ENCODE assay signal across 13 cellular contexts in the genomic region with DNA sequence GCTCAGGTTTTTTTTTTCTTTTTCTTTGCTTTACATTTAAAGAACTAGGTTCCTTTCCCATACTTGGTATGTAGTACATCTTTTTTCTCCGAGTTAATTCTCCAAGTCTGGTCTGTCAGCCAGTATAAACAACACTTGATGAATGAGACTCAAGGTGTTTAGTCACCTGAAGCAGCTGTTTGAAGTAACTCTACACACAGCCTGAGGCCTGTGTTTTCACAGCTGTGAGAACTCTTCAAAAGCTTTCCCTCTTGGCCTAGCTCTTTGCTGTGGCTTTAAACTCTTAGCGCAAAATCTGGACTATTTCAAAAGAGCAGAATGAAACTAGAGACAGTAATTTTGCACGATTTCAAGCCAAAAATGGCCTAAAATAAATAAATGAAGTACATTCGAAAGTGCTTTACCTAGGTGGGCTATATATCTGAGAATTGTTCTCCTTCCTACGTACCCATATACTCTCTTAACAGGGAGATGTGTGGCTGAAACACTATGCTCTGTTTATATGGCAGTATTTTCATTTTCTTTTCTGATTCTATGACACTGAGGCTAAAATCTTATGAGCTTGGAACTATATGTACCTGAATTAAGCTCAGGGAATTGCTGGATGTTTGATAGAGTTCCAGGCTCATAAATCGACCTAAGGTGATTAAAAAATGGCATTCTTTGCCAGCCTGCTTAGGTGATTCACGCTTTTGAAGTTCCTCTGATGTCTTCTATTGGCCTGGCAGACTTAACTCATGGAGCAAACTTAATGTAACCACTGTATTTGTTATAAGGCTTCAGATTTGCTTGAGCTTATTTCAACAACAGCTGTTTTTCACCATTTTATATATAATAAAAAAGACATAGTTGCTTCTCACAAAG.
DNase-seq lines count a peak whose midpoint lies in the region; ATAC-seq and TF ChIP-seq lines count a peak whose summit lies in the region.
"Had no signal": no experiment of that assay in that cellular context is flagged by ENCODE, and none has a peak within 500 bp of the region (broad histone marks: within the 10 kb centered on the region; RNA-seq: fewer than 3 reads in every experiment).

No MANE protein-coding gene starts in this region.

- DNase-seq in LHCN-M2 (ENCODE audit: low read depth) (peak; percentile 97), PC-3 (peak; percentile 49), fibroblast of peridontal ligament (ENCODE audit: extremely low read depth) (peak; percentile 31), skeletal muscle cell (ENCODE audit: low read depth) (peak; percentile 44), immature natural killer cell (no peak)
- no peak for DNase-seq in activated CD4-positive, alpha-beta memory T cell treated with anti-CD3 and anti-CD28 coated beads for 36 hours
- no peak for DNase-seq in stimulated activated naive CD4-positive, alpha-beta T cell (lab: John Stamatoyannopoulos, UW)
- DNase-seq: left ventricle myocardium inferior, psoas muscle, trophoblast cell had no signal

- H3K36me3 Mint-ChIP-seq in activated CD4-positive, alpha-beta memory T cell treated with anti-CD3 and anti-CD28 coated beads for 36 hours = no peaks in the 10 kb centered on the region
- no peaks in the 10 kb centered on the region for H3K36me3 Mint-ChIP-seq in immature natural killer cell

- no peak overlapping the region for H3K27ac Mint-ChIP-seq in activated CD4-positive, alpha-beta memory T cell treated with anti-CD3 and anti-CD28 coated beads for 36 hours
- no peak overlapping the region for H3K27ac Mint-ChIP-seq in immature natural killer cell

- H3K4me3 ChIP-seq in PC-3 (ENCODE audit: low read length) (no peak overlapping the region), skeletal muscle cell (ENCODE audit: low read depth, low read length) (no peak overlapping the region)
- H3K4me3 ChIP-seq: left ventricle myocardium inferior, psoas muscle had no signal

- H3K9ac ChIP-seq in PC-3 (ENCODE audit: low read length) = no peak overlapping the region

- no peaks in the 10 kb centered on the region for H3K4me1 Mint-ChIP-seq in activated CD4-positive, alpha-beta memory T cell treated with anti-CD3 and anti-CD28 coated beads for 36 hours (ENCODE audit: low read depth)
- H3K4me1 Mint-ChIP-seq in immature natural killer cell = no peaks in the 10 kb centered on the region
- H3K4me1 Mint-ChIP-seq: central memory CD8-positive, alpha-beta T cell had no signal

- no peaks in the 10 kb centered on the region for H3K9me2 ChIP-seq in PC-3 (replicated peaks; ENCODE audit: low read length)

- no peak overlapping the region for H2AFZ ChIP-seq in PC-3 (ENCODE audit: low read length)

- H3K4me3 Mint-ChIP-seq in activated CD4-positive, alpha-beta memory T cell treated with anti-CD3 and anti-CD28 coated beads for 36 hours = no peak overlapping the region
- no peak overlapping the region for H3K4me3 Mint-ChIP-seq in immature natural killer cell
- H3K4me3 Mint-ChIP-seq: central memory CD8-positive, alpha-beta T cell had no signal

- no peak for TF ChIP-seq CTCF in PC-3 (conservative IDR thresholded peaks at IDR 0.05; ENCODE audit: low read depth, low read length)

- H3K27ac ChIP-seq in PC-3 (ENCODE audit: low read length) = no peak overlapping the region
- H3K27ac ChIP-seq: HL-60, left ventricle myocardium inferior, psoas muscle had no signal

- H3K79me2 ChIP-seq in PC-3 (ENCODE audit: low read length) = no peaks in the 10 kb centered on the region

- H3F3A ChIP-seq in PC-3 (ENCODE audit: low read length, unreplicated experiment) = no peaks in the 10 kb centered on the region

- no peaks in the 10 kb centered on the region for H3K9me3 Mint-ChIP-seq in activated CD4-positive, alpha-beta memory T cell treated with anti-CD3 and anti-CD28 coated beads for 36 hours
- H3K9me3 Mint-ChIP-seq in immature natural killer cell = no peaks in the 10 kb centered on the region
- H3K9me3 Mint-ChIP-seq: central memory CD8-positive, alpha-beta T cell had no signal

- intact Hi-C loops in PC-3 (cut with micrococcal nuclease) = no loop called here
- intact Hi-C loops in activated CD4-positive, alpha-beta memory T cell treated with anti-CD3 and anti-CD28 coated beads for 36 hours (cut with micrococcal nuclease) = no loop called here

- H3K4me2 ChIP-seq in PC-3 (ENCODE audit: low read length) = no peak overlapping the region

- no TSS peak for BruUV-seq in PC-3 (replicated peaks; lab: Mats Ljungman, UMichigan)

- ATAC-seq in PC-3 (no peak; the same call in 1 of the 2 replicates), GM21515 (IDR thresholded peaks at IDR 0.05; ENCODE audit: unreplicated experiment) (no peak)
- ATAC-seq: psoas muscle had no signal

- POLR2A ChIA-PET in PC-3 (lab: Charles Lee; ENCODE audit: unreplicated experiment) = interaction anchor here (0.6 kb wide), 1 partner anchor 342 kb away, joined by 4 read pairs; no protein-coding TSS in a partner anchor
- POLR2A ChIA-PET in activated CD4-positive, alpha-beta memory T cell treated with anti-CD3 and anti-CD28 coated beads for 36 hours (lab: Charles Lee) = no interaction called here

- H3K9me3 ChIP-seq in PC-3 (ENCODE audit: low read length) = no peaks in the 10 kb centered on the region
- H3K9me3 ChIP-seq: left ventricle myocardium inferior, psoas muscle had no signal

- H3K27me3 ChIP-seq in PC-3 (ENCODE audit: low read length) = no peaks in the 10 kb centered on the region

- CTCF ChIA-PET in PC-3 (lab: Charles Lee) = no interaction called here
- CTCF ChIA-PET in activated CD4-positive, alpha-beta memory T cell treated with anti-CD3 and anti-CD28 coated beads for 36 hours (lab: Charles Lee) = interaction anchor here (0.6 kb wide), 1 partner anchor 962 kb away, joined by 3 read pairs; no protein-coding TSS in a partner anchor

- H3K36me3 ChIP-seq in PC-3 (ENCODE audit: low read depth, low read length) = no peaks in the 10 kb centered on the region
- H3K36me3 ChIP-seq: left ventricle myocardium inferior had no signal

- H3K27me3 Mint-ChIP-seq in activated CD4-positive, alpha-beta memory T cell treated with anti-CD3 and anti-CD28 coated beads for 36 hours = no peaks in the 10 kb centered on the region
- H3K27me3 Mint-ChIP-seq in immature natural killer cell (ENCODE audit: low read depth in 3 of 3) = no peaks in the 10 kb centered on the region
- H3K27me3 Mint-ChIP-seq: central memory CD8-positive, alpha-beta T cell had no signal

- H4K20me1 ChIP-seq in PC-3 (ENCODE audit: low read length) = no peaks in the 10 kb centered on the region

- H3K4me1 ChIP-seq in PC-3 (ENCODE audit: insufficient read depth, low read length) = peaks cover 33% of the 10 kb centered on the region
- H3K4me1 ChIP-seq: left ventricle myocardium inferior, psoas muscle had no signal

Comparison
In these comparisons a context has a peak if more than half of its experiments do, and no peak if none do; other contexts are left out.
1. DNase-seq: peak in LHCN-M2 (single experiment), PC-3 (single experiment), fibroblast of peridontal ligament (single experiment) and skeletal muscle cell (single experiment); none in activated CD4-positive, alpha-beta memory T cell treated with anti-CD3 and anti-CD28 coated beads for 36 hours (single experiment), immature natural killer cell (0 of 3) and stimulated activated naive CD4-positive, alpha-beta T cell (0 of 6).